1 cellular context compared by ENCODE assay signal in the genomic region with DNA sequence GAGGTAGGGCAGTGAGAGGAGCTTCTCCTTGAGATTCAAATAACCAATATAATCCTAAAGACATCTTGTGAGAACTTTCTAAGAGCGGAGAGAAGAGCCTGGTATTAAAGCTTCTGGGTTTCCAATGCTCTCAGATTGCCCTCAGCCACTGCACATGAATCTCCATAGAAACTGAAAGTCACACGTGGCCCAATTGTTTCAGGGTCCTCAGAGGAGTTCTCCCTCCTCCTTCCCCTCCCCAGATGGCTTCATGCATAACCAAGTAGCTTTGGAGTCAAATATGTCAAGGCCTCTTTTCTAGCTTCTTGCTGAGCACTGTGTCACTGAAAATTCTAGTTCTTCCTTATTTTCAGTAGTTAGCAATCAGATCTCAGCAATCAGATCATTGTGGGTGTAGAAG.
TF ChIP-seq lines count a peak whose summit lies in the region.

No MANE protein-coding gene starts in this region.

TF ChIP-seq in HepG2, 621 proteins besides CTCF, POLR2A, EP300 and RAD21:
- TF ChIP-seq NR2F2 (IDR thresholded peaks at IDR 0.05; ENCODE audit: borderline replicate concordance, low read depth) (no peak), KMT2B (CRISPR knock-in tag; IDR thresholded peaks at IDR 0.05) (no peak), ZNF782 (CRISPR knock-in tag; IDR thresholded peaks at IDR 0.05; ENCODE audit: borderline replicate concordance) (no peak), ZNF441 (CRISPR knock-in tag; IDR thresholded peaks at IDR 0.05; ENCODE audit: borderline replicate concordance) (no peak), ZNF431 (CRISPR knock-in tag; IDR thresholded peaks at IDR 0.05; ENCODE audit: borderline replicate concordance, low read depth) (no peak), MBNL3 (CRISPR knock-in tag; conservative IDR thresholded peaks at IDR 0.05) (no peak)
